2 cellular contexts compared by ENCODE assay signal in genomic region chr9:92652461-92652860, GRCh38.
TF ChIP-seq lines count a peak whose summit lies in the region.

No MANE protein-coding gene starts in this region.

TF ChIP-seq in IMR-90, 13 proteins besides CTCF, POLR2A, EP300 and RAD21:
- no peak for TF ChIP-seq FOS (IDR thresholded peaks at IDR 0.05; ENCODE audit: low read depth, low read length)
- TF ChIP-seq BHLHE40 (IDR thresholded peaks at IDR 0.05; ENCODE audit: low read depth, low read length): no peak
- TF ChIP-seq CEBPB (IDR thresholded peaks at IDR 0.05; ENCODE audit: low read depth, low read length): peak; percentile 40; the same call in 1 of the 2 replicates
TF ChIP-seq in IMR-90: peak in this region for 1.

TF ChIP-seq in K562, 482 proteins besides CTCF, POLR2A, EP300 and RAD21:
- TF ChIP-seq, protein P1, sequence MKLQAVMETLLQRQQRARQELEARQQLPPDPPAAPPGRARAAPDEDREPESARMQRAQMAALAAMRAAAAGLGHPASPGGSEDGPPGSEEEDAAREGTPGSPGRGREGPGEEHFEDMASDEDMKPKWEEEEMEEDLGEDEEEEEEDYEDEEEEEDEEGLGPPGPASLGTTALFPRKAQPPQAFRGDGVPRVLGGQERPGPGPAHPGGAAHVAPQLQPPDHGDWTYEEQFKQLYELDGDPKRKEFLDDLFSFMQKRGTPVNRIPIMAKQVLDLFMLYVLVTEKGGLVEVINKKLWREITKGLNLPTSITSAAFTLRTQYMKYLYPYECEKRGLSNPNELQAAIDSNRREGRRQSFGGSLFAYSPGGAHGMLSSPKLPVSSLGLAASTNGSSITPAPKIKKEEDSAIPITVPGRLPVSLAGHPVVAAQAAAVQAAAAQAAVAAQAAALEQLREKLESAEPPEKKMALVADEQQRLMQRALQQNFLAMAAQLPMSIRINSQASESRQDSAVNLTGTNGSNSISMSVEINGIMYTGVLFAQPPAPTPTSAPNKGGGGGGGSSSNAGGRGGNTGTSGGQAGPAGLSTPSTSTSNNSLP (IDR thresholded peaks at IDR 0.05; ENCODE audit: borderline replicate concordance, low read depth, low read length): no peak
- TF ChIP-seq CEBPB (tag; IDR thresholded peaks at IDR 0.05): 0 out of 2 replicates have a peak, but pooled peaks have one; percentile 13
